22 cellular contexts compared by ENCODE assay signal in genomic region chr22:42927966-42928365, GRCh38.
DNase-seq lines count a peak whose midpoint lies in the region; ATAC-seq, FAIRE-seq and TF ChIP-seq lines count a peak whose summit lies in the region.
"Had no signal": no experiment of that assay in that cellular context is flagged by ENCODE, and none has a peak within 500 bp of the region (broad histone marks: within the 10 kb centered on the region; RNA-seq: fewer than 3 reads in every experiment).

No MANE protein-coding gene starts in this region.

- TF ChIP-seq EP300 in HepG2 (IDR thresholded peaks at IDR 0.05; ENCODE audit: low read depth in 2 of 2, low read length in 2 of 2): no peak
- no peak for TF ChIP-seq EP300 in HepG2 (CRISPR knock-in tag; IDR thresholded peaks at IDR 0.05; ENCODE audit: borderline replicate concordance)

- no peak overlapping the region for H3K27ac ChIP-seq in HepG2 (ENCODE audit: extremely low read length, insufficient read depth, low read length)
- no peak overlapping the region for H3K27ac ChIP-seq in right lobe of liver
- peak overlapping the region; percentile 96 to 99 for H3K27ac ChIP-seq in coronary artery
- peak overlapping the region; percentile 46 to 47 for H3K27ac ChIP-seq in aorta (ENCODE audit: low read depth in 1 of 2, low read length in 2 of 2)
- H3K27ac ChIP-seq: HL-60, PC-9, RWPE1 had no signal

- H3K36me3 Mint-ChIP-seq in stimulated activated naive B cell treated with anti-CD40 and anti-IgM and Interleukin-4, amounts not matched to agents 10 μg/mL and 1 μg/mL and 100 μg/mL, for 72 hours: peaks cover 1 to 5% of the 10 kb centered on the region in 2 donors
- peaks cover 4% of the 10 kb centered on the region for H3K36me3 Mint-ChIP-seq in effector memory CD8-positive, alpha-beta T cell (ENCODE audit: insufficient read depth)

- BruUV-seq in HepG2 (replicated peaks; lab: Mats Ljungman, UMichigan): no TSS peak

- no peak overlapping the region for H3K9ac ChIP-seq in HepG2 (ENCODE audit: insufficient read depth, low read depth, low read length)

- H3K79me2 ChIP-seq in HepG2 (ENCODE audit: insufficient read depth, low read length): peaks cover 85% of the 10 kb centered on the region

- in situ Hi-C loops in HepG2 (cut with HindIII; ENCODE audit: extremely low pct_ligation_motif_present, low pct_unique_long_range_greater_than_20kb): no loop called here

- no peak for TF ChIP-seq RAD21 in HepG2 (CRISPR knock-in tag; IDR thresholded peaks at IDR 0.05)

- 82% methylated on average over 6 of the region's 6 CpGs for WGBS in HepG2 (ENCODE audit: low lambda C conversion rate)
- WGBS in right lobe of liver (ENCODE audit: insufficient coverage, low coverage, low lambda C conversion rate, missing lambda C conversion rate): 66% methylated on average over 4 of the region's 6 CpGs
- WGBS in aorta, 2 donors: 87 to 97% methylated on average over 6 of the region's 6 CpGs

- ATAC-seq in HepG2 (no peak), right lobe of liver (no peak), aorta (ENCODE audit: low FRiP score) (no peak)
- no peak for ATAC-seq in stimulated activated naive B cell treated with anti-CD40 and anti-IgM and Interleukin-4, amounts not matched to agents 10 μg/mL and 1 μg/mL and 100 μg/mL, for 72 hours (replicated peaks)
- ATAC-seq in effector memory CD8-positive, alpha-beta T cell (replicated peaks): no peak

- H3K4me1 ChIP-seq in HepG2 (ENCODE audit: insufficient read depth, low read length) (peaks cover 69% of the 10 kb centered on the region), right lobe of liver (peaks cover 0 to 16% (median 3%) of the 10 kb centered on the region in 4 donors), aorta (ENCODE audit: control insufficient read depth in 1 of 2, insufficient read depth in 2 of 2, low read length in 2 of 2) (peaks cover 10 to 22% of the 10 kb centered on the region in 2 donors)

- H2AFZ ChIP-seq in HepG2 (ENCODE audit: low read length): no peak overlapping the region
- H2AFZ ChIP-seq: PC-9 had no signal

- no peak overlapping the region for H3K4me3 Mint-ChIP-seq in stimulated activated naive B cell treated with anti-CD40 and anti-IgM and Interleukin-4, amounts not matched to agents 10 μg/mL and 1 μg/mL and 100 μg/mL, for 72 hours
- H3K4me3 Mint-ChIP-seq in effector memory CD8-positive, alpha-beta T cell: no peak overlapping the region
- H3K4me3 Mint-ChIP-seq: CD8-positive, alpha-beta memory T cell had no signal

- CTCF ChIA-PET in HepG2 (lab: Yijun Ruan, JAX; ENCODE audit: low intra/inter-chr PET ratio, low total read pairs): no interaction called here

- peaks cover 62 to 92% of the 10 kb centered on the region in 2 donors for H3K4me1 Mint-ChIP-seq in stimulated activated naive B cell treated with anti-CD40 and anti-IgM and Interleukin-4, amounts not matched to agents 10 μg/mL and 1 μg/mL and 100 μg/mL, for 72 hours
- peaks cover 47 to 49% of the 10 kb centered on the region in 2 donors for H3K4me1 Mint-ChIP-seq in effector memory CD8-positive, alpha-beta T cell (ENCODE audit: low read depth in 2 of 2)

- H3K27me3 ChIP-seq in HepG2 (ENCODE audit: control insufficient read depth in 1 of 2, insufficient read depth in 2 of 2, low read length in 2 of 2): no peaks in the 10 kb centered on the region
- H3K27me3 ChIP-seq in right lobe of liver: no peaks in the 10 kb centered on the region
- H3K27me3 ChIP-seq in aorta (ENCODE audit: control insufficient read depth in 1 of 2, insufficient read depth in 2 of 2, low read length in 1 of 2): no peaks in the 10 kb centered on the region

- H3K27ac Mint-ChIP-seq in stimulated activated naive B cell treated with anti-CD40 and anti-IgM and Interleukin-4, amounts not matched to agents 10 μg/mL and 1 μg/mL and 100 μg/mL, for 72 hours: peak overlapping the region; percentile 37
- H3K27ac Mint-ChIP-seq in effector memory CD8-positive, alpha-beta T cell: no peak overlapping the region
- H3K27ac Mint-ChIP-seq: CD8-positive, alpha-beta memory T cell had no signal

- H3K36me3 ChIP-seq in HepG2 (replicated peaks in 1 of 2; ENCODE audit: control insufficient read depth in 1 of 2, insufficient read depth in 2 of 2, low read length in 2 of 2): peaks cover 0 to 7% of the 10 kb centered on the region in 2 experiments; a peak in 3 of 5 replicates
- H3K36me3 ChIP-seq in right lobe of liver: no peaks in the 10 kb centered on the region
- no peaks in the 10 kb centered on the region for H3K36me3 ChIP-seq in aorta (ENCODE audit: control insufficient read depth in 1 of 2, insufficient read depth in 2 of 2, low read length in 1 of 2)

- H3K9me3 Mint-ChIP-seq in stimulated activated naive B cell treated with anti-CD40 and anti-IgM and Interleukin-4, amounts not matched to agents 10 μg/mL and 1 μg/mL and 100 μg/mL, for 72 hours: no peaks in the 10 kb centered on the region
- H3K9me3 Mint-ChIP-seq in effector memory CD8-positive, alpha-beta T cell: no peaks in the 10 kb centered on the region
- H3K9me3 Mint-ChIP-seq: CD8-positive, alpha-beta memory T cell had no signal

- H4K20me1 ChIP-seq in HepG2 (ENCODE audit: insufficient read depth, low read length): peaks cover 38% of the 10 kb centered on the region

- intact Hi-C loops in HepG2 (cut with micrococcal nuclease; ENCODE audit: unreplicated experiment) (loop anchor here (2.0 to 5.0 kb wide), 2 partner anchors 13 to 34 kb away; no protein-coding TSS in a partner anchor), right lobe of liver (cut with DNase I) (no loop called here), aorta (cut with DNase I) (no loop called here)

- no peak overlapping the region for H3K4me3 ChIP-seq in HepG2 (replicated peaks in 1 of 3; ENCODE audit: insufficient read depth in 1 of 3, low read depth in 2 of 3, low read length in 3 of 3)
- no peak overlapping the region for H3K4me3 ChIP-seq in right lobe of liver
- H3K4me3 ChIP-seq in coronary artery: no peak overlapping the region
- H3K4me3 ChIP-seq in aorta (ENCODE audit: low read length in 2 of 2): no peak overlapping the region
- H3K4me3 ChIP-seq: PC-9 had no signal

- no peak for FAIRE-seq in HepG2 (lab: Jason Lieb, UNC)
- FAIRE-seq: A204.1, H54 had no signal

- H3K9me3 ChIP-seq in HepG2 (ENCODE audit: low read length) (no peaks in the 10 kb centered on the region), right lobe of liver (no peaks in the 10 kb centered on the region), aorta (ENCODE audit: control insufficient read depth, low read length) (no peaks in the 10 kb centered on the region)

- DNase-seq in HepG2 (ENCODE audit: low spot score): no peak
- no peak for DNase-seq in right lobe of liver
- DNase-seq in coronary artery (ENCODE audit: low spot score): no peak
- no peak for DNase-seq in stimulated activated naive B cell treated with anti-CD40 and anti-IgM and Interleukin-4, amounts not matched to agents 10 μg/mL and 1 μg/mL and 100 μg/mL, for 72 hours
- DNase-seq in aorta: peak in 1 of 2 donors; percentile 17
- DNase-seq in activated CD4-positive, alpha-beta T cell treated with anti-CD3 and anti-CD28 coated beads for 48 hours: no peak
- DNase-seq in GM19240 (ENCODE audit: insufficient read length, low spot score): no peak
- no peak for DNase-seq in effector memory CD8-positive, alpha-beta T cell
- DNase-seq: CD8-positive, alpha-beta memory T cell; DMS53; EL; IMR-90; NCI-H1417 treated with DMSO at 0.1 percent for 48 hours; NCI-H187 treated with DMSO at 0.1 percent for 48 hours; NCI-H226; NCI-H526; PC-9; SIG-M5 had no signal

- POLR2A ChIA-PET in HepG2 (lab: Yijun Ruan, JAX): no interaction called here

- TF ChIP-seq CTCF in HepG2 (CRISPR knock-in tag; IDR thresholded peaks at IDR 0.05) (no peak), right lobe of liver (IDR thresholded peaks at IDR 0.05) (no peak), coronary artery (IDR thresholded peaks at IDR 0.05) (no peak)

- H3K27me3 Mint-ChIP-seq in stimulated activated naive B cell treated with anti-CD40 and anti-IgM and Interleukin-4, amounts not matched to agents 10 μg/mL and 1 μg/mL and 100 μg/mL, for 72 hours: no peaks in the 10 kb centered on the region
- no peaks in the 10 kb centered on the region for H3K27me3 Mint-ChIP-seq in effector memory CD8-positive, alpha-beta T cell

- TF ChIP-seq POLR2A in HepG2 (IDR thresholded peaks at IDR 0.05; ENCODE audit: insufficient read depth in 1 of 2, low read depth in 2 of 2, low read length in 2 of 2): no peak
- no peak for TF ChIP-seq POLR2A in right lobe of liver (IDR thresholded peaks at IDR 0.05)

- H3K4me2 ChIP-seq in HepG2 (ENCODE audit: low read depth, low read length): no peak overlapping the region
- H3K4me2 ChIP-seq: PC-9 had no signal

TF ChIP-seq in HepG2, 621 proteins besides CTCF, POLR2A, EP300 and RAD21:
- TF ChIP-seq RBM22 (optimal IDR thresholded peaks at IDR 0.05; ENCODE audit: low read length) (peak; percentile 33), ZBTB49 (CRISPR knock-in tag; IDR thresholded peaks at IDR 0.05; ENCODE audit: borderline replicate concordance) (no peak)
TF ChIP-seq in HepG2: peak in this region for 1.

Comparison
In these comparisons a context has a peak if more than half of its experiments do, and no peak if none do; other contexts are left out.
1. H3K27ac ChIP-seq: peak in coronary artery (2 of 2) and aorta (2 of 2); none in HepG2 (single experiment) and right lobe of liver (0 of 3).